Comparison of ENCODE assay signal across 7 cellular contexts in the genomic region with DNA sequence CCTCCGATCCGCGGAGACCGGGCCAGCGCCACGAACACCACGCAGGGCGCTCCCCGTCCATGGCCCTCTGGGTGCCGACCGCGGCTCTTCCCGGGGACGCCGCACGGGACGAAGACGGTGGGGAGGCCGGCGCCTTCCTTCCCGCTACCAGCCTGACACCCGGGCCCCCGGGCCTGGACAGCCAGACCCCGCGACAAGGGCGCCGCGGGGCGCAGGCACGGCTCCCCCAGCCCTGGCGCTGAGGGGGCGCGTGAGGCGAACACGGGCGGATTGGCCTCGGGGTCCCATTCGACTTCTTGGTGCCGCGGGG. TPM values are rescaled to one million over a fixed set of nuclear protein-coding genes. Genes with fewer than 3 reads are reported as not detected.
DNase-seq lines count a peak whose midpoint lies in the region; ATAC-seq, FAIRE-seq and TF ChIP-seq lines count a peak whose summit lies in the region.

No MANE protein-coding gene starts in this region.

- no peak overlapping the region for H3K27ac ChIP-seq in HUES64 (ENCODE audit: low read depth, low read length)
- H3K27ac ChIP-seq in keratinocyte (ENCODE audit: control insufficient read depth, insufficient read depth, low read length): no peak overlapping the region

- no peaks in the 10 kb centered on the region for H3K9me3 ChIP-seq in HUES64 (ENCODE audit: insufficient read depth, low read depth, low read length)
- H3K9me3 ChIP-seq in keratinocyte (ENCODE audit: control insufficient read depth, low read depth, low read length): no peaks in the 10 kb centered on the region

- dilution Hi-C loops in keratinocyte (cut with MboI; ENCODE audit: extremely low pct_ligation_motif_present, low sequenced_read_pairs): no loop called here

- peak overlapping the region; percentile 6 for H2AFZ ChIP-seq in keratinocyte (ENCODE audit: control insufficient read depth, low read length)

- ATAC-seq in stimulated activated naive CD8-positive, alpha-beta T cell treated with anti-CD3 and anti-CD28 coated beads, Interleukin-15, amount 100 ng/mL, for 72 hours: peak; percentile 19

- H3K36me3 ChIP-seq in HUES64 (ENCODE audit: insufficient read depth, low read length) (peaks cover 45% of the 10 kb centered on the region), keratinocyte (ENCODE audit: control insufficient read depth in 2 of 2, extremely low read depth in 1 of 2, insufficient read depth in 2 of 2, low read length in 2 of 2) (peaks cover 27 to 29% of the 10 kb centered on the region in 2 experiments)

- no peaks in the 10 kb centered on the region for H3K9me1 ChIP-seq in keratinocyte (ENCODE audit: control insufficient read depth, extremely low read depth, insufficient read depth, low read length)

- H3K27me3 ChIP-seq in HUES64 (ENCODE audit: insufficient read depth, low read length) (peaks cover 19% of the 10 kb centered on the region), keratinocyte (ENCODE audit: control insufficient read depth, extremely low read depth, insufficient read depth, low read length) (peaks cover 5% of the 10 kb centered on the region)

- peaks cover 7% of the 10 kb centered on the region for H4K20me1 ChIP-seq in keratinocyte (ENCODE audit: control insufficient read depth, extremely low read depth, insufficient read depth, low read length)

- H3K4me2 ChIP-seq in keratinocyte (ENCODE audit: control insufficient read depth, extremely low read depth, insufficient read depth, low read depth, low read length): no peak overlapping the region

- H3K9ac ChIP-seq in HUES64 (ENCODE audit: low read depth, low read length) (no peak overlapping the region), keratinocyte (ENCODE audit: control insufficient read depth, extremely low read depth, insufficient read depth, low read length) (no peak overlapping the region)

- peak overlapping the region; percentile 85 for H3K4me3 ChIP-seq in HUES64 (ENCODE audit: low read length)
- no peak overlapping the region for H3K4me3 ChIP-seq in keratinocyte (ENCODE audit: control insufficient read depth in 2 of 3, extremely low read depth in 1 of 3, insufficient read depth in 2 of 3, low read depth in 1 of 3, low read length in 3 of 3)

- no peak for TF ChIP-seq CTCF in keratinocyte (optimal IDR thresholded peaks at IDR 0.05 in 1 of 3, IDR thresholded peaks at IDR 0.05 in 1 of 3, conservative IDR thresholded peaks at IDR 0.05 in 1 of 3; ENCODE audit: extremely low read depth in 1 of 3, insufficient read depth in 2 of 3, low read length in 3 of 3)

- H3K4me3 Mint-ChIP-seq in stimulated activated naive CD8-positive, alpha-beta T cell treated with anti-CD3 and anti-CD28 coated beads, Interleukin-15, amount 100 ng/mL, for 72 hours: peak overlapping the region; percentile 92 to 97

- FAIRE-seq in keratinocyte (lab: Jason Lieb, UNC): no peak

- no peak overlapping the region for H3K27ac Mint-ChIP-seq in stimulated activated naive CD8-positive, alpha-beta T cell treated with anti-CD3 and anti-CD28 coated beads, Interleukin-15, amount 100 ng/mL, for 72 hours

- peaks cover 36% of the 10 kb centered on the region for H3K4me1 Mint-ChIP-seq in stimulated activated naive CD8-positive, alpha-beta T cell treated with anti-CD3 and anti-CD28 coated beads, Interleukin-15, amount 100 ng/mL, for 72 hours

- peaks cover 29% of the 10 kb centered on the region for H3K79me2 ChIP-seq in keratinocyte (ENCODE audit: control insufficient read depth, insufficient read depth, low read length)

- H3K4me1 ChIP-seq in HUES64 (ENCODE audit: insufficient read depth, low read length) (no peaks in the 10 kb centered on the region), keratinocyte (ENCODE audit: control insufficient read depth, extremely low read depth, insufficient read depth, low read length) (peaks cover 13% of the 10 kb centered on the region)

- no peaks in the 10 kb centered on the region for H3K27me3 Mint-ChIP-seq in stimulated activated naive CD8-positive, alpha-beta T cell treated with anti-CD3 and anti-CD28 coated beads, Interleukin-15, amount 100 ng/mL, for 72 hours

- 32% methylated on average over 40 of the region's 40 CpGs for WGBS in HUES64

- peak; percentile 73 for DNase-seq in activated effector memory CD4-positive, alpha-beta T cell treated with anti-CD3 and anti-CD28 coated beads, Interleukin-2, amount 50 U/mL, for 16 hours
- no peak for DNase-seq in keratinocyte (ENCODE audit: low read depth, low spot score)
- no peak for DNase-seq in stimulated activated naive CD8-positive, alpha-beta T cell treated with anti-CD3 and anti-CD28 coated beads, Interleukin-15, amount 100 ng/mL, for 72 hours
- no peak for DNase-seq in stimulated activated naive CD4-positive, alpha-beta T cell (lab: John Stamatoyannopoulos, UW)
- DNase-seq in hippocampal formation (lab: John Stamatoyannopoulos, UW): no peak
- DNase-seq in amygdala (lab: John Stamatoyannopoulos, UW): no peak

- no peaks in the 10 kb centered on the region for H3K9me3 Mint-ChIP-seq in stimulated activated naive CD8-positive, alpha-beta T cell treated with anti-CD3 and anti-CD28 coated beads, Interleukin-15, amount 100 ng/mL, for 72 hours

RNA-seq across cellular contexts. Expression of gene NOC2L, which starts 0.6 kb away (rescaled TPM):
- 81.8 TPM for polyA plus RNA-seq in HUES64 (2013, experiment 1 of 2)
- polyA plus RNA-seq in HUES64 (2013, experiment 2 of 2): 71.3 TPM
- polyA plus RNA-seq in keratinocyte: 51.0 to 74.0 TPM (median 51.8 TPM) in 3 replicates
- 67.1 TPM for polyA plus RNA-seq in keratinocyte (2011; ENCODE audit: low read depth)
- polyA plus RNA-seq in keratinocyte (2011; cell fraction: cytosol; rRNA removed): 36.0 and 57.5 TPM in 2 replicates
- polyA plus RNA-seq in keratinocyte (2011; cell fraction: nucleus; rRNA removed): 85.1 and 88.1 TPM in 2 replicates
- 43.6 and 94.6 TPM in 2 replicates for polyA plus RNA-seq in keratinocyte (2012; ENCODE audit: low replicate concordance)
- polyA minus RNA-seq in keratinocyte: 74.9 to 110 TPM (median 79.2 TPM) in 3 replicates
- polyA minus RNA-seq in keratinocyte (2011; cell fraction: cytosol; rRNA and poly(A)+ RNA removed): 114 TPM
- 55.0 and 58.8 TPM in 2 replicates for polyA minus RNA-seq in keratinocyte (2011; cell fraction: nucleus; rRNA and poly(A)+ RNA removed)

RNA-seq across cellular contexts. Expression of gene KLHL17, which starts 0.7 kb away (rescaled TPM):
- 14.0 TPM for polyA plus RNA-seq in HUES64 (2013, experiment 1 of 2)
- 14.5 TPM for polyA plus RNA-seq in HUES64 (2013, experiment 2 of 2)
- polyA plus RNA-seq in keratinocyte: 6.5 to 17.8 TPM (median 8.5 TPM) in 3 replicates
- polyA plus RNA-seq in keratinocyte (2011; ENCODE audit: low read depth): 2.2 TPM
- 1.7 and 3.4 TPM in 2 replicates for polyA plus RNA-seq in keratinocyte (2011; cell fraction: cytosol; rRNA removed)
- polyA plus RNA-seq in keratinocyte (2011; cell fraction: nucleus; rRNA removed): 61.4 and 81.3 TPM in 2 replicates
- 7.6 TPM in 2 replicates for polyA plus RNA-seq in keratinocyte (2012; ENCODE audit: low replicate concordance)
- 3.6 to 4.8 TPM (median 4.2 TPM) in 3 replicates for polyA minus RNA-seq in keratinocyte
- polyA minus RNA-seq in keratinocyte (2011; cell fraction: cytosol; rRNA and poly(A)+ RNA removed): 3.3 TPM
- 12.2 and 13.9 TPM in 2 replicates for polyA minus RNA-seq in keratinocyte (2011; cell fraction: nucleus; rRNA and poly(A)+ RNA removed)

RNA-seq across cellular contexts. Expression of gene PLEKHN1, which starts 6.6 kb away (rescaled TPM):
- 0.10 TPM for polyA plus RNA-seq in HUES64 (2013, experiment 1 of 2)
- 0.38 TPM for polyA plus RNA-seq in HUES64 (2013, experiment 2 of 2)
- 2.5 to 4.9 TPM (median 3.8 TPM) in 3 replicates for polyA plus RNA-seq in keratinocyte
- 4.0 TPM for polyA plus RNA-seq in keratinocyte (2011; ENCODE audit: low read depth)
- polyA plus RNA-seq in keratinocyte (2011; cell fraction: cytosol; rRNA removed): 1.4 and 4.6 TPM in 2 replicates
- 14.0 and 25.9 TPM in 2 replicates for polyA plus RNA-seq in keratinocyte (2011; cell fraction: nucleus; rRNA removed)
- 10.0 and 12.7 TPM in 2 replicates for polyA plus RNA-seq in keratinocyte (2012; ENCODE audit: low replicate concordance)
- 2.1 to 7.9 TPM (median 2.2 TPM) in 3 replicates for polyA minus RNA-seq in keratinocyte
- polyA minus RNA-seq in keratinocyte (2011; cell fraction: cytosol; rRNA and poly(A)+ RNA removed): 5.8 TPM
- 9.8 and 12.5 TPM in 2 replicates for polyA minus RNA-seq in keratinocyte (2011; cell fraction: nucleus; rRNA and poly(A)+ RNA removed)

RNA-seq across cellular contexts. Expression of gene PERM1, which starts 22.2 kb away (rescaled TPM):
- not detected for polyA plus RNA-seq in HUES64 (2013, experiment 1 of 2)
- polyA plus RNA-seq in HUES64 (2013, experiment 2 of 2): not detected
- polyA plus RNA-seq in keratinocyte: not detected in 3 replicates
- not detected for polyA plus RNA-seq in keratinocyte (2011; ENCODE audit: low read depth)
- not detected in 2 replicates for polyA plus RNA-seq in keratinocyte (2011; cell fraction: cytosol; rRNA removed)
- polyA plus RNA-seq in keratinocyte (2011; cell fraction: nucleus; rRNA removed): not detected in 2 replicates
- 6.3 and 8.5 TPM in 2 replicates for polyA plus RNA-seq in keratinocyte (2012; ENCODE audit: low replicate concordance)
- not detected in 3 replicates for polyA minus RNA-seq in keratinocyte
- polyA minus RNA-seq in keratinocyte (2011; cell fraction: cytosol; rRNA and poly(A)+ RNA removed): not detected
- polyA minus RNA-seq in keratinocyte (2011; cell fraction: nucleus; rRNA and poly(A)+ RNA removed): not detected in 2 replicates

RNA-seq across cellular contexts. Expression of gene SAMD11, which starts 36.0 kb away (rescaled TPM):
- polyA plus RNA-seq in HUES64 (2013, experiment 1 of 2): 2.3 TPM
- polyA plus RNA-seq in HUES64 (2013, experiment 2 of 2): 1.1 TPM
- 0.03 TPM in 1 of 3 replicates, not detected in the others for polyA plus RNA-seq in keratinocyte
- not detected for polyA plus RNA-seq in keratinocyte (2011; ENCODE audit: low read depth)
- 0.05 TPM in 1 of 2 replicates, not detected in the other for polyA plus RNA-seq in keratinocyte (2011; cell fraction: cytosol; rRNA removed)
- polyA plus RNA-seq in keratinocyte (2011; cell fraction: nucleus; rRNA removed): 0.08 TPM in 1 of 2 replicates, not detected in the other
- 0.20 TPM in 1 of 2 replicates, not detected in the other for polyA plus RNA-seq in keratinocyte (2012; ENCODE audit: low replicate concordance)
- polyA minus RNA-seq in keratinocyte: not detected in 3 replicates
- polyA minus RNA-seq in keratinocyte (2011; cell fraction: cytosol; rRNA and poly(A)+ RNA removed): 8.2 TPM
- 0.39 and 0.95 TPM in 2 replicates for polyA minus RNA-seq in keratinocyte (2011; cell fraction: nucleus; rRNA and poly(A)+ RNA removed)
